In the genomic region with DNA sequence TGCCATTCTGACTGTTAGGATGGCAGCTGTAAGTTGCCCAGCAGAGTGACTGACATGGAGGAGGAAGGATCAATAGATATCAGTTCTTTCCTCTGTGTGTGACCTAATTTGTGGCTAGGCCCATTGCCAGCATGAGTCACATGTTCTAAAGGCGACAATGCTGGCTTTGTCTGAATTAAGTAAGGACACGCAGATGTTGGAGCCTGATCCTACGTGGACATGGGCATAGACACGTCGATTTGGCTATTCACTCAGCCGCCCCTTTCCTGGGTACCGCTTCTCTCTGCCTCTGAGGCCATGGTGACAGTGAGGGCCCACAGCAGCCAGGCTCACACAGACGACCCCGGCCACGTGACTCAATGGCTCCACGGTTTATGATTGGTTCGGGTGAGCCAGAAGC, we compare ENCODE assay signal across 13 cellular contexts. TPM values are rescaled to one million over a fixed set of nuclear protein-coding genes. Genes with fewer than 3 reads are reported as not detected.
DNase-seq lines count a peak whose midpoint lies in the region; ATAC-seq and TF ChIP-seq lines count a peak whose summit lies in the region.
"Had no signal": no experiment of that assay in that cellular context is flagged by ENCODE, and none has a peak within 500 bp of the region (broad histone marks: within the 10 kb centered on the region; RNA-seq: fewer than 3 reads in every experiment).

No MANE protein-coding gene starts in this region.

- TF ChIP-seq CTCF in NB4 (IDR thresholded peaks at IDR 0.05; ENCODE audit: low read depth, low read length): no peak

- no peak for TF ChIP-seq POLR2A in NB4 (IDR thresholded peaks at IDR 0.05; ENCODE audit: extremely low read depth, insufficient read length)

- H3K4me3 ChIP-seq in NB4 (ENCODE audit: low read depth, low read length): no peak overlapping the region
- H3K4me3 ChIP-seq: GM12878 had no signal

- intact Hi-C loops in Right ventricle myocardium superior (cut with DNase I): no loop called here

- no peak for ATAC-seq in Right ventricle myocardium superior (ENCODE audit: poor library complexity)
- ATAC-seq in HG02981 (IDR thresholded peaks at IDR 0.05; ENCODE audit: unreplicated experiment): no peak
- ATAC-seq in HG02852 (IDR thresholded peaks at IDR 0.05; ENCODE audit: unreplicated experiment): no peak
- ATAC-seq: GM12878 had no signal

- DNase-seq in Ammon's horn (ENCODE audit: low spot score): peak; percentile 78
- peak; percentile 9 for DNase-seq in NB4 (ENCODE audit: low read depth)
- DNase-seq in anterior cingulate cortex (lab: John Stamatoyannopoulos, UW): peak in 47 of 58 donors; percentile 5 to 88 (median 37)
- peak; percentile 58 for DNase-seq in medulla oblongata (ENCODE audit: extremely low spot score)
- DNase-seq in Right ventricle myocardium superior: no peak
- no peak for DNase-seq in DMS 273 treated with DMSO at 0.1 percent for 48 hours (lab: John Stamatoyannopoulos, UW)
- DNase-seq: activated CD4-positive, alpha-beta memory T cell treated with anti-CD3 and anti-CD28 coated beads for 36 hours; activated gamma-delta T cell had no signal

RNA-seq across cellular contexts. Expression of gene PROM1, which starts 16.3 kb away (rescaled TPM):
- total RNA-seq in Right ventricle myocardium superior: 2.1 TPM
- total RNA-seq: activated CD4-positive, alpha-beta memory T cell treated with anti-CD3 and anti-CD28 coated beads for 36 hours; H4; pulmonary artery endothelial cell had no signal

Comparison
In these comparisons a context has a peak if more than half of its experiments do, and no peak if none do; other contexts are left out.
1. DNase-seq: peak in Ammon's horn (single experiment), NB4 (single experiment), anterior cingulate cortex (47 of 58) and medulla oblongata (single experiment); none in Right ventricle myocardium superior (single experiment) and DMS 273 treated with DMSO at 0.1 percent for 48 hours (single experiment).